1 cellular context compared by ENCODE assay signal in the genomic region with DNA sequence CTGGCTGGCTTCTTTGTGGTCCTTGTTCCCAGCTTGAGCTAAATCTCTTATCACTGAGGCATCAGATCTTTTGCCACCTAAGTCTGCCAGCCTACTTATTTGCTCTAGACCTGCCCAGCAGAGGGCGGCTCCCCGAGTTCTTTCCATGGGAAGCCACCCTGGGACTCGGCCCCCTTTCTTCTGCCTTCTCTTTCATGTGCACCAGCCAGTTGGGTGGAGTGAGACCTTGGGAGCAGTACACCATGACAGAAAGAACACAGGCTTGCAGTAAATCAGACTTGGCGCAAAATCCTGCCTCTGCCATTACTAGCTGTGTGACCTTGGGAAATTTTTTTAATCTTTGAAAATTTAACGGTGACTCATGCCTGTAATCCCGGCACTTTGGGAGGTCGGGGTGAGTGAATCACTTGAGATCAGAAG.
TF ChIP-seq lines count a peak whose summit lies in the region.

No MANE protein-coding gene starts in this region.

TF ChIP-seq in endothelial cell of umbilical vein, 7 proteins besides CTCF, POLR2A, EP300 and RAD21:
- no peak for TF ChIP-seq MYC (IDR thresholded peaks at IDR 0.05; ENCODE audit: low read depth, low read length)
- no peak for TF ChIP-seq JUN (IDR thresholded peaks at IDR 0.05; ENCODE audit: borderline replicate concordance, insufficient read depth, insufficient read length, low read depth)
- TF ChIP-seq, protein P1, sequence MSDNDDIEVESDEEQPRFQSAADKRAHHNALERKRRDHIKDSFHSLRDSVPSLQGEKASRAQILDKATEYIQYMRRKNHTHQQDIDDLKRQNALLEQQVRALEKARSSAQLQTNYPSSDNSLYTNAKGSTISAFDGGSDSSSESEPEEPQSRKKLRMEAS (IDR thresholded peaks at IDR 0.05; ENCODE audit: insufficient read depth, insufficient read length), result no peak
- TF ChIP-seq GATA2 (IDR thresholded peaks at IDR 0.05; ENCODE audit: insufficient read depth, insufficient read length, low read depth, low read length), result peak; percentile 24
- TF ChIP-seq POLR2AphosphoS5 (IDR thresholded peaks at IDR 0.05; ENCODE audit: insufficient read depth, low read depth, low read length), result no peak
- no peak for TF ChIP-seq EZH2 (IDR thresholded peaks at IDR 0.05; ENCODE audit: borderline replicate concordance, low read depth, low read length, severe bottlenecking)
- peak; percentile 39 for TF ChIP-seq FOS (IDR thresholded peaks at IDR 0.05; ENCODE audit: borderline replicate concordance, insufficient read depth, low read length)
TF ChIP-seq in endothelial cell of umbilical vein: peak in this region for 2.
